In the genomic region with DNA sequence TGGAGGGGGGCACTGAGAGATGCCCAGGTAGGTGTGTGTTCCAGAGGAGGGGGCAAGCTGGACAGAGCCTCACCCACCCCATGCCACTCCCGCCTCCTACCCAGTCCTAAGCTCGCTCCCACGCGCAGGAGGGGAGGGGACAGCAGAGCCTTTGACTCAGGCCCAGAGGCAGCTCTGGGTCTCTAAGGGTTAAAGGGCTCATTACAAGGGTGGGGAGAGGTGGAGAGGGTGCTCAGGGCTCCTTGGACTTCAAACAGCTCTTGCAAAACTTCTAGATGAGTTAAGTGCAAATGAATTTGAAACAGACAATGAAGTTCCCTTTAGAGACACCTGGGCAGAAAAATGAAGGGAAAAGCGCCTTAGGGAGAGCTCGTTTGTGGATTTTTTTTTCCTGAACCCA, we compare ENCODE assay signal across 13 cellular contexts.
DNase-seq lines count a peak whose midpoint lies in the region; ATAC-seq, FAIRE-seq and TF ChIP-seq lines count a peak whose summit lies in the region.
"Had no signal": no experiment of that assay in that cellular context is flagged by ENCODE, and none has a peak within 500 bp of the region (broad histone marks: within the 10 kb centered on the region; RNA-seq: fewer than 3 reads in every experiment).

No MANE protein-coding gene starts in this region.

- H3K4me3 ChIP-seq in esophagus squamous epithelium = peak overlapping the region in 3 of 4 donors; percentile 2 to 30 (median 4)
- H3K4me3 ChIP-seq: heart right ventricle had no signal

- no peak for TF ChIP-seq POLR2A in H54 (IDR thresholded peaks at IDR 0.05; ENCODE audit: low read depth, low read length)
- TF ChIP-seq POLR2A in esophagus squamous epithelium (IDR thresholded peaks at IDR 0.05) = no peak

- peak overlapping the region; percentile 5 for H3K27ac Mint-ChIP-seq in progenitor cell of endocrine pancreas
- H3K27ac Mint-ChIP-seq: activated CD4-positive, alpha-beta T cell treated with anti-CD3 and anti-CD28 coated beads, Interleukin-2, amount 10 ng/mL, durations not matched to agents 7 days and 5 days had no signal

- H3K36me3 Mint-ChIP-seq in progenitor cell of endocrine pancreas (ENCODE audit: insufficient read depth) = no peaks in the 10 kb centered on the region

- H3K36me3 ChIP-seq in esophagus squamous epithelium = no peaks in the 10 kb centered on the region
- H3K36me3 ChIP-seq: heart right ventricle had no signal

- intact Hi-C loops in esophagus squamous epithelium (cut with DNase I) = no loop called here

- no peak overlapping the region for H3K4me3 Mint-ChIP-seq in progenitor cell of endocrine pancreas (ENCODE audit: low read depth)
- H3K4me3 Mint-ChIP-seq: activated CD4-positive, alpha-beta T cell treated with anti-CD3 and anti-CD28 coated beads, Interleukin-2, amount 10 ng/mL, durations not matched to agents 7 days and 5 days had no signal

- ATAC-seq in HG03139 (IDR thresholded peaks at IDR 0.05; ENCODE audit: unreplicated experiment) (no peak), GM19324 (IDR thresholded peaks at IDR 0.05; ENCODE audit: low FRiP score, unreplicated experiment) (no peak)

- H3K27me3 Mint-ChIP-seq in progenitor cell of endocrine pancreas = peaks cover 3% of the 10 kb centered on the region

- H3K9me3 Mint-ChIP-seq in progenitor cell of endocrine pancreas (ENCODE audit: low read depth) = no peaks in the 10 kb centered on the region
- H3K9me3 Mint-ChIP-seq: activated CD4-positive, alpha-beta T cell treated with anti-CD3 and anti-CD28 coated beads, Interleukin-2, amount 10 ng/mL, durations not matched to agents 7 days and 5 days had no signal

- peaks cover 23% of the 10 kb centered on the region for H3K4me1 Mint-ChIP-seq in progenitor cell of endocrine pancreas (ENCODE audit: low read depth)

- WGBS in esophagus squamous epithelium, 2 donors = 23 to 35% methylated on average over 2 of the region's 6 CpGs

- H3K27ac ChIP-seq in esophagus squamous epithelium = peak overlapping the region; percentile 82 to 89 (median 87)
- H3K27ac ChIP-seq: heart right ventricle had no signal

- TF ChIP-seq CTCF in esophagus squamous epithelium (IDR thresholded peaks at IDR 0.05) (no peak), progenitor cell of endocrine pancreas (IDR thresholded peaks at IDR 0.05; ENCODE audit: unreplicated experiment) (no peak)

- no peak for FAIRE-seq in H54 (lab: Jason Lieb, UNC)

- peaks cover 20 to 74% (median 22%) of the 10 kb centered on the region in 3 donors for H3K4me1 ChIP-seq in esophagus squamous epithelium

- peaks cover 0 to 36% (median 0%) of the 10 kb centered on the region in 4 donors for H3K27me3 ChIP-seq in esophagus squamous epithelium

- DNase-seq in H54 (ENCODE audit: insufficient read length, low spot score) (peak; percentile 27), NCI-H69 (lab: John Stamatoyannopoulos, UW) (peak; percentile 87), esophagus squamous epithelium (lab: John Stamatoyannopoulos, UW) (no peak), progenitor cell of endocrine pancreas (ENCODE audit: low spot score, unreplicated experiment) (no peak), mesenteric fat pad (ENCODE audit: low spot score) (no peak), NCI-H2227 (lab: John Stamatoyannopoulos, UW; ENCODE audit: unreplicated experiment) (no peak)
- DNase-seq: activated CD4-positive, alpha-beta T cell treated with anti-CD3 and anti-CD28 coated beads, Interleukin-2, amount 10 ng/mL, durations not matched to agents 7 days and 5 days; activated gamma-delta T cell treated with Interleukin-2 at 50 U/mL for 16 hours; heart right ventricle; IMR-90; stimulated activated naive CD4-positive, alpha-beta T cell had no signal

- no peaks in the 10 kb centered on the region for H3K9me3 ChIP-seq in esophagus squamous epithelium
- H3K9me3 ChIP-seq: heart right ventricle had no signal

Comparison
In these comparisons a context has a peak if more than half of its experiments do, and no peak if none do; other contexts are left out.
1. DNase-seq: peak in H54 (single experiment) and NCI-H69 (single experiment); none in esophagus squamous epithelium (single experiment), progenitor cell of endocrine pancreas (single experiment), mesenteric fat pad (single experiment) and NCI-H2227 (single experiment).